1 cellular context compared by ENCODE assay signal in genomic region chr1:171902527-171902926, GRCh38.
TF ChIP-seq lines count a peak whose summit lies in the region.

No MANE protein-coding gene starts in this region.

TF ChIP-seq in GM12878, 131 proteins besides CTCF, POLR2A, EP300 and RAD21:
- TF ChIP-seq CHD1 (IDR thresholded peaks at IDR 0.05; ENCODE audit: low read depth, low read length) (no peak), TARDBP (IDR thresholded peaks at IDR 0.05; ENCODE audit: borderline replicate concordance) (no peak), CBX5 (IDR thresholded peaks at IDR 0.05; ENCODE audit: low read depth) (no peak), SIX5 (IDR thresholded peaks at IDR 0.05; ENCODE audit: low read depth, low read length, severe bottlenecking) (no peak), ZSCAN29 (IDR thresholded peaks at IDR 0.05) (no peak), JUND (IDR thresholded peaks at IDR 0.05; ENCODE audit: low read depth, low read length) (no peak), RCOR1 (conservative IDR thresholded peaks at IDR 0.05; ENCODE audit: low read depth, low read length) (no peak), ZNF274 (IDR thresholded peaks at IDR 0.05; ENCODE audit: insufficient read depth, insufficient read length) (no peak), ZNF217 (IDR thresholded peaks at IDR 0.05) (no peak), SMAD1 (IDR thresholded peaks at IDR 0.05; ENCODE audit: low read depth, partially characterized antibody) (no peak)
- TF ChIP-seq, protein P1, sequence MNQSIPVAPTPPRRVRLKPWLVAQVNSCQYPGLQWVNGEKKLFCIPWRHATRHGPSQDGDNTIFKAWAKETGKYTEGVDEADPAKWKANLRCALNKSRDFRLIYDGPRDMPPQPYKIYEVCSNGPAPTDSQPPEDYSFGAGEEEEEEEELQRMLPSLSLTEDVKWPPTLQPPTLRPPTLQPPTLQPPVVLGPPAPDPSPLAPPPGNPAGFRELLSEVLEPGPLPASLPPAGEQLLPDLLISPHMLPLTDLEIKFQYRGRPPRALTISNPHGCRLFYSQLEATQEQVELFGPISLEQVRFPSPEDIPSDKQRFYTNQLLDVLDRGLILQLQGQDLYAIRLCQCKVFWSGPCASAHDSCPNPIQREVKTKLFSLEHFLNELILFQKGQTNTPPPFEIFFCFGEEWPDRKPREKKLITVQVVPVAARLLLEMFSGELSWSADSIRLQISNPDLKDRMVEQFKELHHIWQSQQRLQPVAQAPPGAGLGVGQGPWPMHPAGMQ (IDR thresholded peaks at IDR 0.05; ENCODE audit: borderline replicate concordance): no peak
